ENCODE assay signal across 10 cellular contexts in the genomic region with DNA sequence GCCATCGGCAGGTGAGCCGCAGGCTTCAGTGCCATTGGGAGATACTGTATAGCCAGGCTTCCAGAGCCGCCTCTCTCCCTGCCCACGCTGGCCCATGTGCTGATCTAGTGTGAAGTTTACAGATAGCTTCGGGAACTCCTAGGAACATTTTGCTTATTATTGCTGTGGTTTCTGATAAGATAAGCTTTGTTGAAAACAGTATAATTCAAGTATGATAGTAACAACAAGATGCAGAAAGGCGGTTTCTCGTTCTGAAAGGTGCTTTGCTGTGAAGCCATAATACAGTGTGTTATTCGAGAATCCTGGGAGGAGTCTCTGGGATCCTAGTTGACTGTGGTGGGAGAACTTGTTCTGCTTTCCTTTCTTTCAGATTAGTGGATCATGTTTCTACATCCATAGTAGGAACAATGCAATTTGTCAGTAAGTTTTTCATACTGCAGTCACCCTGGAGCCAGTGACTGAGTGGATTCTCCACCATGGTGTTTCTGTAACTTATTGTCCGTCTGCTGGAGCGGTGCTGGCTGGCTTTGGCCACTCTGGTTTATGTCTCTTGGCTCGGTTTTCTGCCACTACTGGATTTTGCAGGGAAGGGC.
A peak's percentile ranks its signal among the peaks of the same experiment; 100 is the strongest.
DNase-seq lines count a peak whose midpoint lies in the region; ATAC-seq and TF ChIP-seq lines count a peak whose summit lies in the region.
"Had no signal": no experiment of that assay in that cellular context is flagged by ENCODE, and none has a peak within 500 bp of the region (broad histone marks: within the 10 kb centered on the region; RNA-seq: fewer than 3 reads in every experiment).

No MANE protein-coding gene starts in this region.

- no peak for ATAC-seq in HG02840 (IDR thresholded peaks at IDR 0.05; ENCODE audit: low FRiP score, unreplicated experiment)
- no peak for ATAC-seq in HG02678 (IDR thresholded peaks at IDR 0.05; ENCODE audit: unreplicated experiment)

- H3K27me3 ChIP-seq in ACC112 (ENCODE audit: insufficient read depth, low read length): no peaks in the 10 kb centered on the region

- DNase-seq in NCI-H2196 (lab: John Stamatoyannopoulos, UW; ENCODE audit: unreplicated experiment): peak; percentile 78
- peak; percentile 11 for DNase-seq in fibroblast of gingiva (ENCODE audit: low read depth)
- DNase-seq in nephron progenitor cell: no peak
- no peak for DNase-seq in activated CD4-positive, CD25-positive, alpha-beta regulatory T cell (lab: John Stamatoyannopoulos, UW)
- DNase-seq in stimulated activated CD4-positive, alpha-beta T cell treated with anti-CD3 and anti-CD28 coated beads, Interleukin-12 subunit alpha, Interleukin-12 subunit beta, amount 100 ng/mL, for 4 hours: no peak
- DNase-seq: activated T-cell treated with anti-CD3 and anti-CD28 coated beads, Interleukin-2, amount 50 U/mL, for 1 hour; CD4-positive, alpha-beta T cell had no signal

- peak overlapping the region; percentile 27; the same call in 1 of the 2 replicates for H3K27ac ChIP-seq in ACC112 (ENCODE audit: low read depth, low read length)

- H3K36me3 ChIP-seq in ACC112 (ENCODE audit: insufficient read depth, low read length): 0 out of 2 replicates have a peak, but pooled peaks cover 3% of the 10 kb centered on the region

- peaks cover 24% of the 10 kb centered on the region for H3K36me3 Mint-ChIP-seq in nephron progenitor cell (ENCODE audit: low read depth)

- H3K4me3 ChIP-seq in ACC112 (ENCODE audit: low read depth, low read length): peak overlapping the region; percentile 49; the same call in 1 of the 2 replicates

- peak overlapping the region; percentile 96 for H3K27ac Mint-ChIP-seq in nephron progenitor cell
- H3K27ac Mint-ChIP-seq: CD4-positive, alpha-beta T cell had no signal

- H3K79me2 ChIP-seq in ACC112 (ENCODE audit: control insufficient read depth, insufficient read depth, low read length, unreplicated experiment): peaks cover 12% of the 10 kb centered on the region

- H3K4me1 Mint-ChIP-seq in nephron progenitor cell: peaks cover 32% of the 10 kb centered on the region

- TF ChIP-seq CTCF in nephron progenitor cell (IDR thresholded peaks at IDR 0.05): no peak

- H3K4me3 Mint-ChIP-seq in nephron progenitor cell: peak overlapping the region; percentile 45
- H3K4me3 Mint-ChIP-seq: CD4-positive, alpha-beta T cell had no signal

- no peaks in the 10 kb centered on the region for H3K27me3 Mint-ChIP-seq in nephron progenitor cell (ENCODE audit: low read depth, poor library complexity)
- H3K27me3 Mint-ChIP-seq: CD4-positive, alpha-beta T cell had no signal

- H3K9me3 Mint-ChIP-seq in nephron progenitor cell: no peaks in the 10 kb centered on the region
- H3K9me3 Mint-ChIP-seq: CD4-positive, alpha-beta T cell had no signal

- no peak overlapping the region for H2AFZ ChIP-seq in ACC112 (ENCODE audit: low read length, unreplicated experiment)

- H3K4me1 ChIP-seq in ACC112 (ENCODE audit: control insufficient read depth, insufficient read depth, low read length, unreplicated experiment): peaks cover 12% of the 10 kb centered on the region

Comparison
In these comparisons a context has a peak if more than half of its experiments do, and no peak if none do; other contexts are left out.
1. DNase-seq: peak in NCI-H2196 (single experiment) and fibroblast of gingiva (single experiment); none in nephron progenitor cell (single experiment), activated CD4-positive, CD25-positive, alpha-beta regulatory T cell (0 of 4) and stimulated activated CD4-positive, alpha-beta T cell treated with anti-CD3 and anti-CD28 coated beads, Interleukin-12 subunit alpha, Interleukin-12 subunit beta, amount 100 ng/mL, for 4 hours (single experiment).